ENCODE assay signal across 18 cellular contexts in the genomic region with DNA sequence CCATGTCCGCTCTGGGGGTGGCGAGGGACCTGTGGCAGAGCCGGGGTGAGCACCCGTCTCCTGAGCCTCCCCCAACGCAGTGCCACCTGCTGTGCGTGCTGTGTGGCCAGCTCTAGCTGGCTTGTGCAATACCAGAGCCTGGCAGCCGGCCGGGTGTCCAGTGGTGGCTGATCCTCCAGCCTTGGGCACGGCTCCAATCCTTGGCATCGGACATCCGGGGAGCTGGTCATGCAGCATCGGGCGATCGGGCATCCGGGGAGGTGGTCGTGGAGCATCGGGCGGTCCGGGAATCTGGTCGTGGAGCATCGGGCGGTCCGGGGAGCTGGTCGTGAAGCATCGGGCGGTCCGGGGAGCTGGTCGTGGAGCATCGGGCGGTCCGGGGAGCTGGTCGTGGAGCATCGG. TPM values are rescaled to one million over a fixed set of nuclear protein-coding genes. Genes with fewer than 3 reads are reported as not detected.
DNase-seq lines count a peak whose midpoint lies in the region; ATAC-seq and TF ChIP-seq lines count a peak whose summit lies in the region.
"Had no signal": no experiment of that assay in that cellular context is flagged by ENCODE, and none has a peak within 500 bp of the region (broad histone marks: within the 10 kb centered on the region; RNA-seq: fewer than 3 reads in every experiment).

No MANE protein-coding gene starts in this region.

- H3K27ac ChIP-seq in endodermal cell (ENCODE audit: low read depth, low read length) = no peak overlapping the region
- H3K27ac ChIP-seq in liver (ENCODE audit: low read depth in 1 of 2, low read length in 2 of 2) = peak overlapping the region in 1 of 2 donors; percentile 9
- H3K27ac ChIP-seq in tibial artery = peak overlapping the region; percentile 51 to 96

- ATAC-seq in GM18519 (IDR thresholded peaks at IDR 0.05; ENCODE audit: low FRiP score, unreplicated experiment) = no peak

- no peaks in the 10 kb centered on the region for H3K4me1 Mint-ChIP-seq in endodermal cell

- H3K4me1 ChIP-seq in endodermal cell (ENCODE audit: control insufficient read depth, insufficient read depth, low read length) (no peaks in the 10 kb centered on the region), liver (ENCODE audit: control insufficient read depth in 4 of 4, insufficient read depth in 4 of 4, low read length in 3 of 4) (peaks cover 3 to 18% (median 11%) of the 10 kb centered on the region in 4 donors), tibial artery (peaks cover 3 to 62% (median 48%) of the 10 kb centered on the region in 4 donors)

- H3K36me3 ChIP-seq in endodermal cell (ENCODE audit: control insufficient read depth, insufficient read depth, low read length) (peaks cover 29% of the 10 kb centered on the region), liver (ENCODE audit: control insufficient read depth in 4 of 4, insufficient read depth in 3 of 4, low read depth in 1 of 4, low read length in 3 of 4) (peaks cover 8 to 15% (median 11%) of the 10 kb centered on the region in 4 donors), tibial artery (peaks cover 4 to 38% (median 31%) of the 10 kb centered on the region in 3 donors)

- intact Hi-C loops in tibial artery (cut with DNase I; ENCODE audit: low total_unique reads) = loop anchor here (10.0 kb wide), 1 partner anchor 337 kb away; a partner anchor contains a TSS

- TF ChIP-seq CTCF in endodermal cell (conservative IDR thresholded peaks at IDR 0.05) (no peak), liver (IDR thresholded peaks at IDR 0.05; ENCODE audit: low read depth, low read length, missing input control) (peak; percentile 8), tibial artery (IDR thresholded peaks at IDR 0.05) (no peak)

- H3K27me3 ChIP-seq in endodermal cell (ENCODE audit: control insufficient read depth, insufficient read depth, low read length, poor library complexity, severe bottlenecking) = no peaks in the 10 kb centered on the region
- no peaks in the 10 kb centered on the region for H3K27me3 ChIP-seq in liver (ENCODE audit: control insufficient read depth in 4 of 4, insufficient read depth in 4 of 4, low read length in 3 of 4)
- H3K27me3 ChIP-seq in tibial artery = no peaks in the 10 kb centered on the region

- H3K9me3 Mint-ChIP-seq in endodermal cell = no peaks in the 10 kb centered on the region
- H3K9me3 Mint-ChIP-seq: activated naive CD8-positive, alpha-beta T cell treated with anti-CD3 and anti-CD28 coated beads for 36 hours; activated T-helper 2 cell treated with anti-CD3 and anti-CD28 coated beads, Interferon-gamma antibody, Interleukin-2, Interleukin-4, amounts not matched to agents 10 μg/mL and 5 μg/mL and 100 μg/mL, durations not matched to agents 14 hours and 24 hours and 36 hours had no signal

- WGBS in endodermal cell (ENCODE audit: insufficient coverage in 1 of 2, insufficient read length in 1 of 2), 2 experiments = 94 to 96% methylated on average over 26 to 33 of the region's 33 CpGs
- 65% methylated on average over 33 of the region's 33 CpGs for WGBS in liver

- H3K36me3 Mint-ChIP-seq in endodermal cell (ENCODE audit: low read depth) = peaks cover 23% of the 10 kb centered on the region

- DNase-seq in NCI-H460 (ENCODE audit: extremely low read depth, low read depth) = peak; percentile 78
- peak; percentile 37 for DNase-seq in endodermal cell
- peak; percentile 57 to 93 for DNase-seq in tibial artery
- DNase-seq in midbrain (lab: John Stamatoyannopoulos, UW) = no peak
- DNase-seq in DMS79 (lab: John Stamatoyannopoulos, UW) = no peak
- DNase-seq: activated CD4-positive, alpha-beta T cell treated with anti-CD3 and anti-CD28 coated beads for 4 hours; activated naive CD8-positive, alpha-beta T cell treated with anti-CD3 and anti-CD28 coated beads for 36 hours; AML-193; H7; NCI-H1092 treated with DMSO at 0.1 percent for 48 hours; NCI-H2029 treated with DMSO at 0.1 percent for 48 hours; NCI-H446; NK-92 treated with Interleukin-12 subunit alpha and Interleukin-12 subunit beta, amount 100 ng/mL, for 24 hours; small intestine had no signal

- no peak overlapping the region for H3K9ac ChIP-seq in endodermal cell (ENCODE audit: extremely low read depth, low read length, poor library complexity, severe bottlenecking)
- no peak overlapping the region for H3K9ac ChIP-seq in liver (ENCODE audit: low read depth in 1 of 2, low read length in 2 of 2)

- H3K4me3 Mint-ChIP-seq in endodermal cell = no peak overlapping the region
- H3K4me3 Mint-ChIP-seq: activated naive CD8-positive, alpha-beta T cell treated with anti-CD3 and anti-CD28 coated beads for 36 hours had no signal

- no peak overlapping the region for H3K4me3 ChIP-seq in endodermal cell (ENCODE audit: low read length)
- no peak overlapping the region for H3K4me3 ChIP-seq in liver (ENCODE audit: low read depth in 1 of 3, low read length in 3 of 3)
- no peak overlapping the region for H3K4me3 ChIP-seq in tibial artery

- no peak overlapping the region for H3K27ac Mint-ChIP-seq in endodermal cell
- H3K27ac Mint-ChIP-seq: activated naive CD8-positive, alpha-beta T cell treated with anti-CD3 and anti-CD28 coated beads for 36 hours; activated T-helper 2 cell treated with anti-CD3 and anti-CD28 coated beads, Interferon-gamma antibody, Interleukin-2, Interleukin-4, amounts not matched to agents 10 μg/mL and 5 μg/mL and 100 μg/mL, durations not matched to agents 14 hours and 24 hours and 36 hours had no signal

- H3K27me3 Mint-ChIP-seq in endodermal cell (ENCODE audit: insufficient read depth) = no peaks in the 10 kb centered on the region
- H3K27me3 Mint-ChIP-seq: activated naive CD8-positive, alpha-beta T cell treated with anti-CD3 and anti-CD28 coated beads for 36 hours had no signal

- H3K9me3 ChIP-seq in endodermal cell (ENCODE audit: control insufficient read depth, low read length) = no peaks in the 10 kb centered on the region
- H3K9me3 ChIP-seq in liver (ENCODE audit: control insufficient read depth in 4 of 4, low read length in 3 of 4) = no peaks in the 10 kb centered on the region
- H3K9me3 ChIP-seq in tibial artery = no peaks in the 10 kb centered on the region

- TF ChIP-seq RAD21 in liver (IDR thresholded peaks at IDR 0.05) = peak; percentile 44 to 64

TF ChIP-seq in liver, 16 proteins besides CTCF, POLR2A, EP300 and RAD21 (continues in another document):
- TF ChIP-seq GABPA (IDR thresholded peaks at IDR 0.05 in 1 of 2, conservative IDR thresholded peaks at IDR 0.05 in 1 of 2) (peak in 1 of 2 donors; percentile 29), TAF1 (conservative IDR thresholded peaks at IDR 0.05) (no peak), NR2F2 (IDR thresholded peaks at IDR 0.05) (no peak), JUND (IDR thresholded peaks at IDR 0.05) (no peak), FOXA2 (IDR thresholded peaks at IDR 0.05) (no peak), YY1 (IDR thresholded peaks at IDR 0.05) (no peak), FOXA1 (IDR thresholded peaks at IDR 0.05) (no peak), HNF4G (IDR thresholded peaks at IDR 0.05) (no peak)
- TF ChIP-seq, protein P1, sequence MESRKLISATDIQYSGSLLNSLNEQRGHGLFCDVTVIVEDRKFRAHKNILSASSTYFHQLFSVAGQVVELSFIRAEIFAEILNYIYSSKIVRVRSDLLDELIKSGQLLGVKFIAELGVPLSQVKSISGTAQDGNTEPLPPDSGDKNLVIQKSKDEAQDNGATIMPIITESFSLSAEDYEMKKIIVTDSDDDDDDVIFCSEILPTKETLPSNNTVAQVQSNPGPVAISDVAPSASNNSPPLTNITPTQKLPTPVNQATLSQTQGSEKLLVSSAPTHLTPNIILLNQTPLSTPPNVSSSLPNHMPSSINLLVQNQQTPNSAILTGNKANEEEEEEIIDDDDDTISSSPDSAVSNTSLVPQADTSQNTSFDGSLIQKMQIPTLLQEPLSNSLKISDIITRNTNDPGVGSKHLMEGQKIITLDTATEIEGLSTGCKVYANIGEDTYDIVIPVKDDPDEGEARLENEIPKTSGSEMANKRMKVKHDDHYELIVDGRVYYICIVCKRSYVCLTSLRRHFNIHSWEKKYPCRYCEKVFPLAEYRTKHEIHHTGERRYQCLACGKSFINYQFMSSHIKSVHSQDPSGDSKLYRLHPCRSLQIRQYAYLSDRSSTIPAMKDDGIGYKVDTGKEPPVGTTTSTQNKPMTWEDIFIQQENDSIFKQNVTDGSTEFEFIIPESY (IDR thresholded peaks at IDR 0.05) = no peak
- TF ChIP-seq, protein P2, sequence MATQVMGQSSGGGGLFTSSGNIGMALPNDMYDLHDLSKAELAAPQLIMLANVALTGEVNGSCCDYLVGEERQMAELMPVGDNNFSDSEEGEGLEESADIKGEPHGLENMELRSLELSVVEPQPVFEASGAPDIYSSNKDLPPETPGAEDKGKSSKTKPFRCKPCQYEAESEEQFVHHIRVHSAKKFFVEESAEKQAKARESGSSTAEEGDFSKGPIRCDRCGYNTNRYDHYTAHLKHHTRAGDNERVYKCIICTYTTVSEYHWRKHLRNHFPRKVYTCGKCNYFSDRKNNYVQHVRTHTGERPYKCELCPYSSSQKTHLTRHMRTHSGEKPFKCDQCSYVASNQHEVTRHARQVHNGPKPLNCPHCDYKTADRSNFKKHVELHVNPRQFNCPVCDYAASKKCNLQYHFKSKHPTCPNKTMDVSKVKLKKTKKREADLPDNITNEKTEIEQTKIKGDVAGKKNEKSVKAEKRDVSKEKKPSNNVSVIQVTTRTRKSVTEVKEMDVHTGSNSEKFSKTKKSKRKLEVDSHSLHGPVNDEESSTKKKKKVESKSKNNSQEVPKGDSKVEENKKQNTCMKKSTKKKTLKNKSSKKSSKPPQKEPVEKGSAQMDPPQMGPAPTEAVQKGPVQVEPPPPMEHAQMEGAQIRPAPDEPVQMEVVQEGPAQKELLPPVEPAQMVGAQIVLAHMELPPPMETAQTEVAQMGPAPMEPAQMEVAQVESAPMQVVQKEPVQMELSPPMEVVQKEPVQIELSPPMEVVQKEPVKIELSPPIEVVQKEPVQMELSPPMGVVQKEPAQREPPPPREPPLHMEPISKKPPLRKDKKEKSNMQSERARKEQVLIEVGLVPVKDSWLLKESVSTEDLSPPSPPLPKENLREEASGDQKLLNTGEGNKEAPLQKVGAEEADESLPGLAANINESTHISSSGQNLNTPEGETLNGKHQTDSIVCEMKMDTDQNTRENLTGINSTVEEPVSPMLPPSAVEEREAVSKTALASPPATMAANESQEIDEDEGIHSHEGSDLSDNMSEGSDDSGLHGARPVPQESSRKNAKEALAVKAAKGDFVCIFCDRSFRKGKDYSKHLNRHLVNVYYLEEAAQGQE (IDR thresholded peaks at IDR 0.05) = no peak

RNA-seq across cellular contexts. Expression of a gene that starts 8.1 kb away (rescaled TPM):
- 37.3 and 41.4 TPM in 2 replicates for total RNA-seq in NCI-H460 (2014; rRNA removed; shearing (Covaris generic))
- polyA plus RNA-seq in NCI-H460 (2014; cell fraction: nucleus; rRNA removed) = 37.6 and 38.5 TPM in 2 replicates
- total RNA-seq in endodermal cell = 10 to 100 TPM; 38.0 to 48.9 TPM
- 27.9 TPM for polyA plus RNA-seq in endodermal cell (2013, experiment 1 of 2)
- 24.0 TPM for polyA plus RNA-seq in endodermal cell (2013, experiment 2 of 2)
- 1 to 10 TPM; 7.5 to 7.7 TPM for total RNA-seq in liver
- polyA plus RNA-seq in liver = 10 to 100 TPM; 16.6 to 20.3 TPM

RNA-seq across cellular contexts. Expression of a gene that starts 27.2 kb away (rescaled TPM):
- total RNA-seq in NCI-H460 (2014; rRNA removed; shearing (Covaris generic)) = 0.84 and 0.92 TPM in 2 replicates
- 0.88 and 3.6 TPM in 2 replicates for polyA plus RNA-seq in NCI-H460 (2014; cell fraction: nucleus; rRNA removed)
- 1 to 10 TPM; 1.6 to 2.3 TPM for total RNA-seq in endodermal cell
- 0.36 TPM for polyA plus RNA-seq in endodermal cell (2013, experiment 1 of 2)
- 0.54 TPM for polyA plus RNA-seq in endodermal cell (2013, experiment 2 of 2)
- 10 to 100 TPM; 33.8 to 50.6 TPM for total RNA-seq in liver
- polyA plus RNA-seq in liver = 10 to 100 TPM in 1 of 2 donors, 1 to 10 TPM in 1; 9.6 to 23.6 TPM
- total RNA-seq: RPMI7951 had no signal

Comparison
In these comparisons a context has a peak if more than half of its experiments do, and no peak if none do; other contexts are left out.
1. DNase-seq: peak in NCI-H460 (single experiment), endodermal cell (single experiment) and tibial artery (2 of 2); none in midbrain (single experiment) and DMS79 (single experiment).
2. RNA of a gene that starts 27.2 kb away (total RNA-seq): 33.8 to 50.6 TPM in liver; 1.6 to 2.3 TPM in endodermal cell and 0.84 to 0.92 TPM in NCI-H460; every median in the first group is over 10 times any median in the second.